Comparison of ENCODE assay signal across 8 cellular contexts in genomic region chr1:28259252-28259934, GRCh38. TPM values are rescaled to one million over a fixed set of nuclear protein-coding genes. Genes with fewer than 3 reads are reported as not detected.
DNase-seq lines count a peak whose midpoint lies in the region; ATAC-seq lines count a peak whose summit lies in the region.

Gene SESN2 (plus strand): TSS chr1:28259518. CDS start chr1:28259848, 330 bp downstream.

- H3K4me3 ChIP-seq in CD8-positive, alpha-beta memory T cell (ENCODE audit: low read length): peak within 1 kb of the TSS; percentile 84

- H3K27me3 ChIP-seq in CD8-positive, alpha-beta memory T cell (ENCODE audit: insufficient read depth, low read length, poor library complexity, severe bottlenecking): no peaks in the 10 kb centered on the region

- CTCF ChIA-PET in CD8-positive, alpha-beta memory T cell (lab: Charles Lee): interaction anchor here (4.5 kb wide), 1 partner anchor 11 kb away, joined by 37 read pairs; no protein-coding TSS in a partner anchor
- CTCF ChIA-PET in activated CD8-positive, alpha-beta memory T cell treated with anti-CD3 and anti-CD28 coated beads for 36 hours (lab: Charles Lee): interaction anchor here (4.6 kb wide), 1 partner anchor 11 kb away, joined by 33 read pairs; no protein-coding TSS in a partner anchor

- H3K27ac ChIP-seq in CD8-positive, alpha-beta memory T cell (ENCODE audit: low read depth, low read length): peak within 1 kb of the TSS; percentile 81

- H3K36me3 ChIP-seq in CD8-positive, alpha-beta memory T cell (ENCODE audit: insufficient read depth, low read length): no peaks in the 10 kb centered on the region

- H3K9me3 ChIP-seq in CD8-positive, alpha-beta memory T cell (ENCODE audit: low read length): no peaks in the 10 kb centered on the region

- peak within 1 kb of the TSS; percentile 80 to 88 (median 84) for H3K4me3 Mint-ChIP-seq in CD8-positive, alpha-beta memory T cell

- POLR2A ChIA-PET in CD8-positive, alpha-beta memory T cell (lab: Charles Lee): interaction anchor here (0.6 to 2.7 kb wide), 5 partner anchors 11 to 696 kb away, joined by 3 to 23 read pairs (median 6); partner anchors contain the start of gene MED18
- POLR2A ChIA-PET in activated CD8-positive, alpha-beta memory T cell treated with anti-CD3 and anti-CD28 coated beads for 36 hours (lab: Charles Lee): interaction anchor here (0.6 to 4.5 kb wide), 8 partner anchors 10 to 1825 kb away, joined by 3 to 51 read pairs (median 4); partner anchors contain the start of genes ATP5IF1, MED18 and TRNAU1AP

- peak within 1 kb of the TSS; percentile 19 to 85 (median 72) for H3K27ac Mint-ChIP-seq in CD8-positive, alpha-beta memory T cell

- peaks cover 50% of the 10 kb centered on the region for H3K4me1 ChIP-seq in CD8-positive, alpha-beta memory T cell (ENCODE audit: insufficient read depth, low read length)

- H3K9me3 Mint-ChIP-seq in CD8-positive, alpha-beta memory T cell: no peaks in the 10 kb centered on the region

- ATAC-seq in GM19468 (IDR thresholded peaks at IDR 0.05; ENCODE audit: extremely low read depth, unreplicated experiment): peak; percentile 86

- peaks cover 44 to 56% (median 56%) of the 10 kb centered on the region in 3 donors for H3K4me1 Mint-ChIP-seq in CD8-positive, alpha-beta memory T cell

- peaks cover 0 to 1% of the 10 kb centered on the region in 2 donors for H3K27me3 Mint-ChIP-seq in CD8-positive, alpha-beta memory T cell

- peak; percentile 98 to 99 (median 99) for DNase-seq in CD8-positive, alpha-beta memory T cell
- DNase-seq in HS-5 (ENCODE audit: low read depth): peak; percentile 99
- DNase-seq in NK-92 treated with Interleukin-12 subunit alpha and Interleukin-12 subunit beta, amount 100 ng/mL, for 24 hours (lab: John Stamatoyannopoulos, UW): peak; percentile 99
- peak; percentile 98 for DNase-seq in effector CD8-positive, alpha-beta T cell (lab: John Stamatoyannopoulos, UW)
- DNase-seq in lung microvascular endothelial cell (ENCODE audit: low read depth in 2 of 2): peak; percentile 97 to 98
- DNase-seq in stimulated activated CD4-positive, alpha-beta T cell treated with anti-CD3 and anti-CD28 coated beads, TNF-alpha, amount 100 ng/mL, for 48 hours (ENCODE audit: low read depth in 3 of 3): peak; percentile 98 to 100 (median 100)

- H3K36me3 Mint-ChIP-seq in CD8-positive, alpha-beta memory T cell: peaks cover 0 to 1% (median 0%) of the 10 kb centered on the region in 3 donors

RNA-seq across cellular contexts. Expression of gene SESN2, which starts in this region (rescaled TPM):
- total RNA-seq in CD8-positive, alpha-beta memory T cell: 10 to 100 TPM; 19.0 to 19.8 TPM
- 13.1 TPM for polyA plus RNA-seq in CD8-positive, alpha-beta memory T cell
- total RNA-seq in activated CD8-positive, alpha-beta memory T cell treated with anti-CD3 and anti-CD28 coated beads for 36 hours: 10 to 100 TPM; 22.8 to 23.3 TPM
- 5.0 and 7.0 TPM in 2 replicates for total RNA-seq in lung microvascular endothelial cell

Comparison
In these comparisons a context has a peak if more than half of its experiments do, and no peak if none do; other contexts are left out.
1. Peak in every context shown above with its lines: DNase-seq, ATAC-seq, H3K4me3 ChIP-seq and H3K27ac ChIP-seq.